ENCODE assay signal across 8 cellular contexts in the genomic region with DNA sequence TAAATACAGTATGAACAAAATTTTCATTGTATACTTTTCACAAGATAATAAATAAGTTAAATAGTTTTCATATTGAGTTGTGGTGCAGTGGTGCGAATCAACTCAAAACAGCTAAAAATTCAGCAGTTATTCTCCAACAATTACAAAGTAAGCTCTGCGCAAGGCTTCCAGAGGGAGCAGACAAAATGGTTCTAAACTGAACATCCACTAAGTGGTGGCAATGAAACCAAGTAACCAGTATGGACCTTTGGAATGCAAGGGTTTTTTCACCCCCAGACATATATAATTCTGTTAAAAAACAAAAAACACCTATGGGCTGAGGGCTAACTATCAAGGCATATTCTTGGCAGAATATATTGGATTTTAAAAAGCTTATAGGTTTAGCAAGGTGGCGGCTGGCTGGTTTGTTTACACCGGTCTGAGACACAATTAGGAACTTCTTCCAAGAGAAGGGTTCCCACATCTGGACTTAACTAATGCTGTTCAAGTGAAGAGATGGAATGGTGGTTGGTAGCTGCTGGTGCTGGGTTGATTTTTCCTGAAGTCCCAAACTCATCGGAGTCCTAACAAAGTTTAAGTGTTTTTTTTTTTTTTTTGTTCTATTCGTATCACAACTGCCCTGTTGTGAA. TPM values are rescaled to one million over a fixed set of nuclear protein-coding genes. Genes with fewer than 3 reads are reported as not detected.
A peak's percentile ranks its signal among the peaks of the same experiment; 100 is the strongest.
DNase-seq lines count a peak whose midpoint lies in the region; ATAC-seq, FAIRE-seq and TF ChIP-seq lines count a peak whose summit lies in the region.

No MANE protein-coding gene starts in this region.

- 21% methylated on average over 4 of the region's 6 CpGs for WGBS in mesenchymal stem cell

- H2AK5ac ChIP-seq in mesenchymal stem cell (ENCODE audit: low read length, severe bottlenecking), result no peak overlapping the region

- H2AFZ ChIP-seq in mesenchymal stem cell (ENCODE audit: low read depth, low read length), result no peak overlapping the region

- no peak overlapping the region for H4K91ac ChIP-seq in mesenchymal stem cell (ENCODE audit: low read length)

- H3K27ac ChIP-seq in mesenchymal stem cell (ENCODE audit: low read length, poor library complexity, severe bottlenecking), result peak overlapping the region; percentile 84
- H3K27ac ChIP-seq in vagina, result peak overlapping the region; percentile 99

- no peak for TF ChIP-seq POLR2A in vagina (IDR thresholded peaks at IDR 0.05)

- DNase-seq in AG10803 (ENCODE audit: low read depth), result peak; percentile 73
- DNase-seq in LHCN-M2 (ENCODE audit: low read depth), result peak; percentile 46
- peak; percentile 12 for DNase-seq in bronchial epithelial cell (ENCODE audit: low read depth)
- peak; percentile 58 for DNase-seq in mesenchymal stem cell
- no peak for DNase-seq in vagina (ENCODE audit: extremely low spot score in 2 of 2)
- no peak for DNase-seq in middle frontal gyrus (ENCODE audit: extremely low spot score, low spot score)
- DNase-seq in NCI-H2196 treated with DMSO at 0.1 percent for 48 hours (lab: John Stamatoyannopoulos, UW; ENCODE audit: unreplicated experiment), result no peak

- no peaks in the 10 kb centered on the region for H3K27me3 ChIP-seq in bronchial epithelial cell (ENCODE audit: control insufficient read depth, insufficient read depth, low read length)
- no peaks in the 10 kb centered on the region for H3K27me3 ChIP-seq in mesenchymal stem cell (ENCODE audit: control insufficient read depth in 1 of 2, insufficient read depth in 1 of 2, low read length in 2 of 2)
- no peaks in the 10 kb centered on the region for H3K27me3 ChIP-seq in vagina

- no peak overlapping the region for H2BK120ac ChIP-seq in mesenchymal stem cell (ENCODE audit: low read depth, low read length)

- H3K14ac ChIP-seq in mesenchymal stem cell (ENCODE audit: low read length in 2 of 2), result no peak overlapping the region

- no peak overlapping the region for H2BK12ac ChIP-seq in mesenchymal stem cell (ENCODE audit: low read length in 2 of 2)

- peak overlapping the region in 1 of 2 experiments; percentile 70 for H3K18ac ChIP-seq in mesenchymal stem cell (ENCODE audit: low read depth in 1 of 2, low read length in 2 of 2)

- H2BK5ac ChIP-seq in mesenchymal stem cell (ENCODE audit: low read depth, low read length, poor library complexity, severe bottlenecking), result no peak overlapping the region

- H3K4ac ChIP-seq in mesenchymal stem cell (ENCODE audit: low read depth in 1 of 2, low read length in 2 of 2), result no peak overlapping the region

- peaks cover 26% of the 10 kb centered on the region for H3K4me1 ChIP-seq in mesenchymal stem cell (ENCODE audit: control insufficient read depth, insufficient read depth, low read depth, low read length)
- H3K4me1 ChIP-seq in vagina, result peaks cover 42% of the 10 kb centered on the region

- TF ChIP-seq CTCF in AG10803 (conservative IDR thresholded peaks at IDR 0.05; ENCODE audit: low read length) (no peak), bronchial epithelial cell (IDR thresholded peaks at IDR 0.05; ENCODE audit: insufficient read depth, low read length, severe bottlenecking) (no peak), vagina (IDR thresholded peaks at IDR 0.05) (no peak)

- H3K23ac ChIP-seq in mesenchymal stem cell (ENCODE audit: low read length in 2 of 2), result no peak overlapping the region

- intact Hi-C loops in vagina (cut with DNase I), result loop anchor here (2.0 to 10.0 kb wide), 2 partner anchors 359 to 395 kb away; no protein-coding TSS in a partner anchor

- no peak overlapping the region for H4K8ac ChIP-seq in mesenchymal stem cell (ENCODE audit: low read length)

- peak overlapping the region; percentile 47 for H3K4me2 ChIP-seq in mesenchymal stem cell (ENCODE audit: low read length, poor library complexity, severe bottlenecking)

- H3K9me3 ChIP-seq in mesenchymal stem cell (ENCODE audit: control insufficient read depth, low read length), result no peaks in the 10 kb centered on the region
- no peaks in the 10 kb centered on the region for H3K9me3 ChIP-seq in vagina

- FAIRE-seq in bronchial epithelial cell (lab: Jason Lieb, UNC), result no peak

- peaks cover 5% of the 10 kb centered on the region for H3K79me1 ChIP-seq in mesenchymal stem cell (replicated peaks; ENCODE audit: low read length, poor library complexity, severe bottlenecking)

- H3K4me3 ChIP-seq in AG10803 (ENCODE audit: low read length) (peak overlapping the region; percentile 72), bronchial epithelial cell (ENCODE audit: low read depth, low read length) (peak overlapping the region; percentile 92), mesenchymal stem cell (ENCODE audit: insufficient read depth in 1 of 2, low read depth in 1 of 2, low read length in 2 of 2) (peak overlapping the region; percentile 14 to 85), vagina (peak overlapping the region; percentile 97 to 99)

- peak overlapping the region; percentile 100 for H3K9ac ChIP-seq in mesenchymal stem cell (ENCODE audit: low read length)

- ATAC-seq in GM18867 (IDR thresholded peaks at IDR 0.05; ENCODE audit: unreplicated experiment), result no peak

- H2BK15ac ChIP-seq in mesenchymal stem cell (ENCODE audit: low read depth, poor library complexity, severe bottlenecking), result no peak overlapping the region

- H3K36me3 ChIP-seq in bronchial epithelial cell (ENCODE audit: control insufficient read depth, insufficient read depth, low read length) (peaks cover 6% of the 10 kb centered on the region), mesenchymal stem cell (ENCODE audit: control insufficient read depth in 1 of 2, insufficient read depth in 2 of 2, low read depth in 1 of 2, low read length in 2 of 2) (peaks cover 16 to 23% of the 10 kb centered on the region in 2 experiments), vagina (peaks cover 0 to 38% of the 10 kb centered on the region in 2 donors)

RNA-seq across cellular contexts. Expression of gene ZFP36L2, which starts 2.9 kb away (rescaled TPM):
- 8.3 and 9.4 TPM in 2 replicates for total RNA-seq in LHCN-M2 (2014; rRNA removed)
- polyA plus RNA-seq in LHCN-M2 (2012), result 8.4 TPM
- 4.4 and 8.2 TPM in 2 replicates for total RNA-seq in bronchial epithelial cell
- 88.2 TPM for polyA plus RNA-seq in mesenchymal stem cell (2013, experiment 1 of 2)
- 85.9 TPM for polyA plus RNA-seq in mesenchymal stem cell (2013, experiment 2 of 2)
- 206 TPM for total RNA-seq in vagina

Comparison
In these comparisons a context has a peak if more than half of its experiments do, and no peak if none do; other contexts are left out.
1. DNase-seq: peak in AG10803 (single experiment), LHCN-M2 (single experiment), bronchial epithelial cell (single experiment) and mesenchymal stem cell (single experiment); none in vagina (0 of 2), middle frontal gyrus (single experiment) and NCI-H2196 treated with DMSO at 0.1 percent for 48 hours (single experiment).
2. RNA of gene ZFP36L2, which starts 2.9 kb away (total RNA-seq): 206 TPM in vagina (single experiment); 8.3 to 9.4 TPM in LHCN-M2 and 4.4 to 8.2 TPM in bronchial epithelial cell; every median in the first group is over 10 times any median in the second.
3. Peak in every context shown above with its lines, with median percentiles within 50 percentile points of each other: H3K4me3 ChIP-seq.